Comparison of ENCODE assay signal across 1 cellular context in the genomic region with DNA sequence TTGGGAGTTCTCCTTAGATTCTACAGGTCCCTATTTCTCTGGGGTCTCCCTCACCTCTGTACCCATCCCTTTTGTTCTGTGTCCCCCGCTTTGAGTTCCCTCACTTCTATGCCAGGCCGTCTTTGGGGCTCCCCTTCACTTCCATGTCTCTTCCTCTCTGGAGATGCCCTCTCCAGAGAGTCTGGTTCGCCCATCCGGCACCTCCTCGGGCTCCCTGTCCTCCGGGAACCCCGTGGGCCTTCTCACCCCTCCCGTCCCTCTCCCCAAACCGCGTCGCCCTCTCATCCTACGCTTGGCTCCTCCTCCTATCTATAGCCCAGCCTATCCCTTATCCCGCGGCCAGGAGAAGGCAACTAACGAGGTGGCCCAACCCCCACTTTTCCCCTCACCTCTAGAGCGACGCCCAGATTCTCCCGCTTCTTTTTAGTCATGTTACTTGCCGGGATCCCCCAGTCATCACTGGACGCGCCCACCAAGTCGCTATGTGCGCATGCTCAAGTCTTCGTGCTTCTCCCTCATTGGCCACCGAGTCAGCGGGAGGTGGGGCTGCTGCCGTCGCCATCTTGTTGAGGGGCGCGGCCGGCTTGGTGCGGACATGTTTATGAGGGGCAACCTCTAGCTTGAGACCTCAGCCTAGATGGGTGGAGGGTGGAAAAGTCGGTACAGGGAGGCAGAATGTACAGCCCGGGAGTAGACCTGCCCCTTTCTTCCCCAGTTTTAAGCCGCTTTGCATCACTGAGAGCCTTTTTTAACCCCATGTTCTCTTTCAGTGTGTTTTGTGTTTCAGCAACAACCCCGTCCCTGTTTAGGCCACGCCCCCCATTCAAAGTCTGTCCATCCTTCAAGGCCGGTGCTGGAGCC.
A peak's percentile ranks its signal among the peaks of the same experiment; 100 is the strongest.
TF ChIP-seq lines count a peak whose summit lies in the region.

Gene CCDC167, minus strand, starts transcription at position 461 of the 861 bp plus-strand sequence. Its CDS starts 30 bp downstream, at position 431.

TF ChIP-seq in H1, 55 proteins besides CTCF, POLR2A, EP300 and RAD21:
- TF ChIP-seq TBP (IDR thresholded peaks at IDR 0.05; ENCODE audit: low read depth, low read length) (0 out of 2 replicates have a peak, but pooled peaks have one; percentile 19), CHD1 (IDR thresholded peaks at IDR 0.05; ENCODE audit: low read depth, low read length) (no peak), BRCA1 (IDR thresholded peaks at IDR 0.05; ENCODE audit: low read depth, low read length) (no peak), CHD2 (IDR thresholded peaks at IDR 0.05; ENCODE audit: low read length) (0 out of 2 replicates have a peak, but pooled peaks have one; percentile 62), GABPA (IDR thresholded peaks at IDR 0.05; ENCODE audit: borderline replicate concordance, insufficient read depth, low read length) (no peak), JUND (IDR thresholded peaks at IDR 0.05; ENCODE audit: low read length) (no peak), POLR2AphosphoS5 (IDR thresholded peaks at IDR 0.05; ENCODE audit: low read depth, low read length) (peak; percentile 69), JUN (IDR thresholded peaks at IDR 0.05; ENCODE audit: low read depth, low read length) (no peak), NANOG (IDR thresholded peaks at IDR 0.05; ENCODE audit: insufficient read depth, low read depth, low read length, poor library complexity, severe bottlenecking) (no peak), ASH2L (IDR thresholded peaks at IDR 0.05; ENCODE audit: low read length) (peak; percentile 65), NRF1 (IDR thresholded peaks at IDR 0.05; ENCODE audit: low read depth, low read length) (peak; percentile 87), RXRA (IDR thresholded peaks at IDR 0.05; ENCODE audit: insufficient read depth, low read depth, low read length) (no peak), TAF7 (optimal IDR thresholded peaks at IDR 0.05; ENCODE audit: borderline replicate concordance, low read depth, low read length) (no peak), BCL11A (IDR thresholded peaks at IDR 0.05; ENCODE audit: low read depth in 2 of 2, low read length in 2 of 2) (no peak), SAP30 (IDR thresholded peaks at IDR 0.05; ENCODE audit: insufficient read depth, insufficient replicate concordance, low read length) (peak; percentile 74), SRF (IDR thresholded peaks at IDR 0.05; ENCODE audit: low read depth, low read length) (no peak), SP1 (IDR thresholded peaks at IDR 0.05; ENCODE audit: low read depth, low read length) (peak; percentile 54; the same call in 1 of the 2 replicates), KDM1A (IDR thresholded peaks at IDR 0.05; ENCODE audit: borderline replicate concordance, low read length) (no peak), EZH2 (IDR thresholded peaks at IDR 0.05; ENCODE audit: low read depth, low read length, severe bottlenecking) (no peak), SP4 (IDR thresholded peaks at IDR 0.05; ENCODE audit: low read length) (no peak; the same call in 1 of the 2 replicates), CEBPB (IDR thresholded peaks at IDR 0.05; ENCODE audit: low read depth, low read length) (no peak), CREB1 (IDR thresholded peaks at IDR 0.05) (peak; percentile 93), CHD7 (IDR thresholded peaks at IDR 0.05; ENCODE audit: insufficient replicate concordance, low read length) (no peak), SIN3A (conservative IDR thresholded peaks at IDR 0.05 in 1 of 2, IDR thresholded peaks at IDR 0.05 in 1 of 2; ENCODE audit: low read depth in 1 of 2, low read length in 2 of 2) (peak; percentile 34 to 48; a peak in 2 of 4 replicates), KDM4A (IDR thresholded peaks at IDR 0.05; ENCODE audit: low read depth, low read length, severe bottlenecking) (peak; percentile 27), RBBP5 (IDR thresholded peaks at IDR 0.05; ENCODE audit: borderline replicate concordance, low read depth, low read length) (no peak), ATF3 (IDR thresholded peaks at IDR 0.05; ENCODE audit: insufficient read depth, low read depth, low read length) (peak; percentile 56), CBX8 (IDR thresholded peaks at IDR 0.05; ENCODE audit: borderline replicate concordance, low read depth, low read length) (no peak), ZNF274 (IDR thresholded peaks at IDR 0.05; ENCODE audit: borderline replicate concordance, extremely low read depth, low read length) (no peak), CTBP2 (IDR thresholded peaks at IDR 0.05; ENCODE audit: borderline replicate concordance, insufficient read depth, insufficient read length, low read length) (no peak), PHF8 (conservative IDR thresholded peaks at IDR 0.05; ENCODE audit: low read depth, low read length) (peak; percentile 46; the same call in 1 of the 2 replicates), GTF2F1 (IDR thresholded peaks at IDR 0.05; ENCODE audit: borderline replicate concordance, low read depth, low read length) (no peak), MAX (IDR thresholded peaks at IDR 0.05) (peak; percentile 80), YY1 (IDR thresholded peaks at IDR 0.05; ENCODE audit: low read depth, low read length) (peak; percentile 100), FOSL1 (IDR thresholded peaks at IDR 0.05; ENCODE audit: insufficient read depth, low read depth, low read length) (no peak), BACH1 (IDR thresholded peaks at IDR 0.05; ENCODE audit: low read length) (no peak), TAF1 (IDR thresholded peaks at IDR 0.05; ENCODE audit: low read depth, low read length) (peak; percentile 60; the same call in 1 of the 2 replicates), SP2 (IDR thresholded peaks at IDR 0.05; ENCODE audit: low read length) (no peak), POU5F1 (IDR thresholded peaks at IDR 0.05; ENCODE audit: low read depth, low read length) (no peak)
- TF ChIP-seq, protein P1, sequence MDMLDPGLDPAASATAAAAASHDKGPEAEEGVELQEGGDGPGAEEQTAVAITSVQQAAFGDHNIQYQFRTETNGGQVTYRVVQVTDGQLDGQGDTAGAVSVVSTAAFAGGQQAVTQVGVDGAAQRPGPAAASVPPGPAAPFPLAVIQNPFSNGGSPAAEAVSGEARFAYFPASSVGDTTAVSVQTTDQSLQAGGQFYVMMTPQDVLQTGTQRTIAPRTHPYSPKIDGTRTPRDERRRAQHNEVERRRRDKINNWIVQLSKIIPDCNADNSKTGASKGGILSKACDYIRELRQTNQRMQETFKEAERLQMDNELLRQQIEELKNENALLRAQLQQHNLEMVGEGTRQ (IDR thresholded peaks at IDR 0.05; ENCODE audit: low read length): peak; percentile 70
- TF ChIP-seq, protein P2, sequence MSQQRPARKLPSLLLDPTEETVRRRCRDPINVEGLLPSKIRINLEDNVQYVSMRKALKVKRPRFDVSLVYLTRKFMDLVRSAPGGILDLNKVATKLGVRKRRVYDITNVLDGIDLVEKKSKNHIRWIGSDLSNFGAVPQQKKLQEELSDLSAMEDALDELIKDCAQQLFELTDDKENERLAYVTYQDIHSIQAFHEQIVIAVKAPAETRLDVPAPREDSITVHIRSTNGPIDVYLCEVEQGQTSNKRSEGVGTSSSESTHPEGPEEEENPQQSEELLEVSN (IDR thresholded peaks at IDR 0.05): peak; percentile 95
- TF ChIP-seq, protein P3, sequence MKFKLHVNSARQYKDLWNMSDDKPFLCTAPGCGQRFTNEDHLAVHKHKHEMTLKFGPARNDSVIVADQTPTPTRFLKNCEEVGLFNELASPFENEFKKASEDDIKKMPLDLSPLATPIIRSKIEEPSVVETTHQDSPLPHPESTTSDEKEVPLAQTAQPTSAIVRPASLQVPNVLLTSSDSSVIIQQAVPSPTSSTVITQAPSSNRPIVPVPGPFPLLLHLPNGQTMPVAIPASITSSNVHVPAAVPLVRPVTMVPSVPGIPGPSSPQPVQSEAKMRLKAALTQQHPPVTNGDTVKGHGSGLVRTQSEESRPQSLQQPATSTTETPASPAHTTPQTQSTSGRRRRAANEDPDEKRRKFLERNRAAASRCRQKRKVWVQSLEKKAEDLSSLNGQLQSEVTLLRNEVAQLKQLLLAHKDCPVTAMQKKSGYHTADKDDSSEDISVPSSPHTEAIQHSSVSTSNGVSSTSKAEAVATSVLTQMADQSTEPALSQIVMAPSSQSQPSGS (IDR thresholded peaks at IDR 0.05; ENCODE audit: low read length): no peak
